ENCODE assay signal across 25 cellular contexts in the genomic region with DNA sequence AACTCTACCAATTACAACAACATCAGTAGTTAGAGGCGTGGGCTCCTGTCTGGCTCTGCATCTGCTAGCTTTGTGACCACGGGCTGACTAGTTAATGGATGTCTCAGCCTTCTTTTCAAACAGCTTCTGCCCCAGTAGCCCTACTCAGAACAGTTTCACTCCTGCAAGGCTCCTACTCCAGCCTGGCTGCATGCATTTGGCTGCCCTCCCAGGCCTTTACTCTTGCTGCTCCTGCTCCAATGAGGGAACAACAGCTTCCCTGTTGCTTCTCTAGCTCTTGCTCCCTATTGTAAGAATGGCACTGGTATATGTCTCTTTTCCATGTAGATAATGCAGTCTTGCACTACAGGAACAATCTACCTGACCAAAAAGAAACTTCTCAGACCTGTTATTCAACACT.
"Had no signal": no experiment of that assay in that cellular context is flagged by ENCODE, and none has a peak within 500 bp of the region (broad histone marks: within the 10 kb centered on the region; RNA-seq: fewer than 3 reads in every experiment).

No MANE protein-coding gene starts in this region.

- H3K4me1 Mint-ChIP-seq: activated naive CD4-positive, alpha-beta T cell treated with anti-CD3 and anti-CD28 coated beads, Interleukin-2, amount 50 U/mL, for 24 hours; activated naive CD8-positive, alpha-beta T cell treated with anti-CD3 and anti-CD28 coated beads, Interleukin-2, amount 50 U/mL, for 24 hours; central memory CD8-positive, alpha-beta T cell; immature natural killer cell; memory B cell; natural killer cell had no signal

- DNase-seq: activated CD4-positive, alpha-beta T cell treated with anti-CD3 and anti-CD28 coated beads for 48 hours; activated CD4-positive, alpha-beta T cell treated with anti-CD3 and anti-CD28 coated beads, Interleukin-2, amount 50 U/mL, for 48 hours; activated CD8-positive, alpha-beta memory T cell treated with anti-CD3 and anti-CD28 coated beads for 24 hours; activated gamma-delta T cell; activated naive CD8-positive, alpha-beta T cell treated with anti-CD3 and anti-CD28 coated beads, Interleukin-2, amount 50 U/mL, for 24 hours; activated T-cell treated with anti-CD3 and anti-CD28 coated beads, Interleukin-2, amount 50 U/mL, for 1 hour; dermis blood vessel endothelial cell; effector CD4-positive, alpha-beta T cell; esophagus squamous epithelium; foreskin melanocyte; immature natural killer cell; natural killer cell; right lobe of liver; stimulated activated CD4-positive, alpha-beta T cell treated with anti-CD3 and anti-CD28 coated beads, Interleukin-2, amount 100 ng/mL, for 48 hours; stimulated activated naive CD4-positive, alpha-beta T cell treated with Interleukin-2 at 50 U/mL for 16 hours; T-helper 9 cell; testis; transverse colon had no signal

- H3K27ac Mint-ChIP-seq: activated naive CD4-positive, alpha-beta T cell treated with anti-CD3 and anti-CD28 coated beads, Interleukin-2, amount 50 U/mL, for 24 hours; activated naive CD8-positive, alpha-beta T cell treated with anti-CD3 and anti-CD28 coated beads, Interleukin-2, amount 50 U/mL, for 24 hours; immature natural killer cell; memory B cell; natural killer cell had no signal

- H3K27ac ChIP-seq: epithelial cell of prostate, esophagus squamous epithelium, hepatocyte, right lobe of liver, testis, transverse colon, VCaP had no signal

- H3K4me3 Mint-ChIP-seq: activated naive CD4-positive, alpha-beta T cell treated with anti-CD3 and anti-CD28 coated beads, Interleukin-2, amount 50 U/mL, for 24 hours; activated naive CD8-positive, alpha-beta T cell treated with anti-CD3 and anti-CD28 coated beads, Interleukin-2, amount 50 U/mL, for 24 hours; central memory CD8-positive, alpha-beta T cell; immature natural killer cell; memory B cell; natural killer cell had no signal

- H3K36me3 ChIP-seq: esophagus squamous epithelium, right lobe of liver, transverse colon had no signal

- H3K36me3 Mint-ChIP-seq: activated naive CD4-positive, alpha-beta T cell treated with anti-CD3 and anti-CD28 coated beads, Interleukin-2, amount 50 U/mL, for 24 hours; immature natural killer cell; memory B cell; natural killer cell had no signal

- ATAC-seq: activated CD4-positive, CD25-positive, alpha-beta regulatory T cell treated with anti-CD3 and anti-CD28 coated beads, Interleukin-2, amount 50 U/mL, for 24 hours; activated naive CD8-positive, alpha-beta T cell treated with anti-CD3 and anti-CD28 coated beads, Interleukin-2, amount 50 U/mL, for 24 hours; natural killer cell; right lobe of liver had no signal

- H3K9me3 Mint-ChIP-seq: activated naive CD4-positive, alpha-beta T cell treated with anti-CD3 and anti-CD28 coated beads, Interleukin-2, amount 50 U/mL, for 24 hours; activated naive CD8-positive, alpha-beta T cell treated with anti-CD3 and anti-CD28 coated beads, Interleukin-2, amount 50 U/mL, for 24 hours; central memory CD8-positive, alpha-beta T cell; memory B cell; natural killer cell had no signal

- H3K4me3 ChIP-seq: esophagus squamous epithelium, hepatocyte, right lobe of liver, testis, transverse colon had no signal

- H3K4me1 ChIP-seq: esophagus squamous epithelium, right lobe of liver, testis, transverse colon had no signal

- H3K9me3 ChIP-seq: esophagus squamous epithelium, right lobe of liver, testis, transverse colon had no signal

- H3K27me3 ChIP-seq: esophagus squamous epithelium, hepatocyte, right lobe of liver, testis, transverse colon had no signal
